In genomic region chr18:79026491-79026890, GRCh38 we compare ENCODE assay signal across 17 cellular contexts. TPM values are rescaled to one million over a fixed set of nuclear protein-coding genes. Genes with fewer than 3 reads are reported as not detected.
A peak's percentile ranks its signal among the peaks of the same experiment; 100 is the strongest.
DNase-seq lines count a peak whose midpoint lies in the region; ATAC-seq and TF ChIP-seq lines count a peak whose summit lies in the region.
"Had no signal": no experiment of that assay in that cellular context is flagged by ENCODE, and none has a peak within 500 bp of the region (broad histone marks: within the 10 kb centered on the region; RNA-seq: fewer than 3 reads in every experiment).

No MANE protein-coding gene starts in this region.

- no peaks in the 10 kb centered on the region for H3K9me3 ChIP-seq in PC-3 (ENCODE audit: low read length)

- no peak overlapping the region for H2AFZ ChIP-seq in PC-3 (ENCODE audit: low read length)

- H3K4me3 ChIP-seq in H7 (ENCODE audit: insufficient read depth, low read depth, low read length): no peak overlapping the region
- H3K4me3 ChIP-seq in PC-3 (ENCODE audit: low read length): no peak overlapping the region

- H3K9me3 Mint-ChIP-seq in chondrocyte (ENCODE audit: low read depth): peaks cover 24% of the 10 kb centered on the region

- H3K79me2 ChIP-seq in PC-3 (ENCODE audit: low read length): no peaks in the 10 kb centered on the region

- intact Hi-C loops in PC-3 (cut with micrococcal nuclease): no loop called here

- CTCF ChIA-PET in PC-3 (lab: Charles Lee): no interaction called here

- H3K4me1 ChIP-seq in PC-3 (ENCODE audit: insufficient read depth, low read length): no peaks in the 10 kb centered on the region

- TF ChIP-seq CTCF in PC-3 (conservative IDR thresholded peaks at IDR 0.05; ENCODE audit: low read depth, low read length) (0 out of 2 replicates have a peak, but pooled peaks have one; percentile 16), chondrocyte (IDR thresholded peaks at IDR 0.05) (no peak)

- no peak overlapping the region for H3K4me3 Mint-ChIP-seq in chondrocyte (ENCODE audit: unreplicated experiment)
- H3K4me3 Mint-ChIP-seq: CD8-positive, alpha-beta T cell had no signal

- POLR2A ChIA-PET in PC-3 (lab: Charles Lee; ENCODE audit: unreplicated experiment): no interaction called here

- no peak overlapping the region for H3K4me2 ChIP-seq in PC-3 (ENCODE audit: low read length)

- no peak overlapping the region for H3K9ac ChIP-seq in PC-3 (ENCODE audit: low read length)

- no peaks in the 10 kb centered on the region for H3F3A ChIP-seq in PC-3 (ENCODE audit: low read length, unreplicated experiment)

- peaks cover 2% of the 10 kb centered on the region for H3K27me3 Mint-ChIP-seq in chondrocyte (ENCODE audit: low read depth)

- H3K36me3 Mint-ChIP-seq in chondrocyte (ENCODE audit: low read depth): no peaks in the 10 kb centered on the region
- H3K36me3 Mint-ChIP-seq: CD8-positive, alpha-beta T cell had no signal

- no peak overlapping the region for H3K27ac ChIP-seq in PC-3 (ENCODE audit: low read length)
- H3K27ac ChIP-seq: HL-60 had no signal

- no peak overlapping the region for H3K27ac Mint-ChIP-seq in chondrocyte (ENCODE audit: unreplicated experiment)
- H3K27ac Mint-ChIP-seq: CD8-positive, alpha-beta T cell had no signal

- H3K36me3 ChIP-seq in H7 (replicated peaks; ENCODE audit: control insufficient read depth, insufficient read depth, low read length): no peaks in the 10 kb centered on the region
- no peaks in the 10 kb centered on the region for H3K36me3 ChIP-seq in PC-3 (ENCODE audit: low read depth, low read length)

- BruUV-seq in PC-3 (replicated peaks; lab: Mats Ljungman, UMichigan): no TSS peak

- no peaks in the 10 kb centered on the region for H3K4me1 Mint-ChIP-seq in chondrocyte (ENCODE audit: low read depth)

- H3K9me2 ChIP-seq in PC-3 (replicated peaks; ENCODE audit: low read length): no peaks in the 10 kb centered on the region

- no peak for ATAC-seq in PC-3
- ATAC-seq: CD8-positive, alpha-beta T cell had no signal

- H4K20me1 ChIP-seq in PC-3 (ENCODE audit: low read length): no peaks in the 10 kb centered on the region

- H3K27me3 ChIP-seq in H7 (ENCODE audit: control insufficient read depth, insufficient read depth, low read length): no peaks in the 10 kb centered on the region
- peaks cover 8% of the 10 kb centered on the region for H3K27me3 ChIP-seq in PC-3 (ENCODE audit: low read length)

- DNase-seq in H7 (peak; percentile 83), PC-3 (no peak), iPS DF 19.7 (ENCODE audit: low read depth, low spot score) (peak; percentile 57), chondrocyte (ENCODE audit: low spot score) (no peak), amygdala (lab: John Stamatoyannopoulos, UW) (no peak), occipital lobe (lab: John Stamatoyannopoulos, UW) (no peak), NCI-H774 (lab: John Stamatoyannopoulos, UW) (no peak)
- DNase-seq: CD8-positive, alpha-beta T cell; KG1; NCI-H1048; NCI-H146; NCI-H2107; NCI-H226; NCI-H526; SHP77 had no signal

RNA-seq across cellular contexts. Expression of gene ATP9B, which starts 42.7 kb away (rescaled TPM):
- 8.0 and 10.1 TPM in 2 replicates for total RNA-seq in H7 (2014; rRNA removed; shearing (Covaris generic))
- 15.6 and 16.0 TPM in 2 replicates for total RNA-seq in PC-3 (2014; rRNA removed)
- total RNA-seq in chondrocyte: 14.5 to 18.1 TPM (median 15.8 TPM) in 3 replicates
- 69.1 TPM for total RNA-seq in occipital lobe

RNA-seq across cellular contexts. Expression of gene SALL3, which starts 46.9 kb away (rescaled TPM):
- 60.0 and 96.6 TPM in 2 replicates for total RNA-seq in H7 (2014; rRNA removed; shearing (Covaris generic))
- total RNA-seq in PC-3 (2014; rRNA removed) (not detected in 2 replicates), chondrocyte (not detected in 3 replicates), occipital lobe (7.6 TPM)
- total RNA-seq: CD8-positive, alpha-beta T cell; M059J had no signal

Comparison
In these comparisons a context has a peak if more than half of its experiments do, and no peak if none do; other contexts are left out.
1. DNase-seq: peak in H7 (single experiment) and iPS DF 19.7 (single experiment); none in PC-3 (single experiment), chondrocyte (single experiment), amygdala (0 of 56), occipital lobe (single experiment) and NCI-H774 (single experiment).